ENCODE assay signal across 22 cellular contexts in genomic region chr13:41470187-41470586, GRCh38. TPM values are rescaled to one million over a fixed set of nuclear protein-coding genes. Genes with fewer than 3 reads are reported as not detected.
DNase-seq lines count a peak whose midpoint lies in the region; ATAC-seq lines count a peak whose summit lies in the region.
"Had no signal": no experiment of that assay in that cellular context is flagged by ENCODE, and none has a peak within 500 bp of the region (broad histone marks: within the 10 kb centered on the region; RNA-seq: fewer than 3 reads in every experiment).

No MANE protein-coding gene starts in this region.

- peaks cover 67% of the 10 kb centered on the region for H3K36me3 Mint-ChIP-seq in activated CD4-positive, alpha-beta memory T cell treated with anti-CD3 and anti-CD28 coated beads for 36 hours
- H3K36me3 Mint-ChIP-seq in activated CD4-positive, alpha-beta memory T cell treated with anti-CD3 and anti-CD28 coated beads, Interleukin-2, amount 10 ng/mL, durations not matched to agents 7 days and 5 days (ENCODE audit: low read depth), result peaks cover 80% of the 10 kb centered on the region

- CTCF ChIA-PET in activated CD4-positive, alpha-beta memory T cell treated with anti-CD3 and anti-CD28 coated beads for 36 hours (lab: Charles Lee), result interaction anchor here (1.1 to 5.0 kb wide), 2 partner anchors 11 to 26 kb away, joined by 5 to 38 read pairs; no protein-coding TSS in a partner anchor
- CTCF ChIA-PET in activated CD4-positive, alpha-beta memory T cell treated with anti-CD3 and anti-CD28 coated beads, Interleukin-2, amount 10 ng/mL, durations not matched to agents 7 days and 5 days (lab: Charles Lee), result interaction anchor here (0.6 to 1.3 kb wide), 2 partner anchors 11 to 115 kb away, joined by 4 to 5 read pairs; no protein-coding TSS in a partner anchor

- no peaks in the 10 kb centered on the region for H3K27me3 Mint-ChIP-seq in activated CD4-positive, alpha-beta memory T cell treated with anti-CD3 and anti-CD28 coated beads for 36 hours
- H3K27me3 Mint-ChIP-seq in activated CD4-positive, alpha-beta memory T cell treated with anti-CD3 and anti-CD28 coated beads, Interleukin-2, amount 10 ng/mL, durations not matched to agents 7 days and 5 days, result no peaks in the 10 kb centered on the region

- peaks cover 9% of the 10 kb centered on the region for H3K9me3 Mint-ChIP-seq in activated CD4-positive, alpha-beta memory T cell treated with anti-CD3 and anti-CD28 coated beads for 36 hours
- peaks cover 2% of the 10 kb centered on the region for H3K9me3 Mint-ChIP-seq in activated CD4-positive, alpha-beta memory T cell treated with anti-CD3 and anti-CD28 coated beads, Interleukin-2, amount 10 ng/mL, durations not matched to agents 7 days and 5 days
- H3K9me3 Mint-ChIP-seq: type B pancreatic cell had no signal

- intact Hi-C loops in activated CD4-positive, alpha-beta memory T cell treated with anti-CD3 and anti-CD28 coated beads for 36 hours (cut with micrococcal nuclease), result loop anchor here (1.0 kb wide), 1 partner anchor 28 kb away; no protein-coding TSS in a partner anchor

- DNase-seq in activated CD4-positive, alpha-beta memory T cell treated with anti-CD3 and anti-CD28 coated beads for 36 hours, result peak; percentile 78
- no peak for DNase-seq in activated CD4-positive, alpha-beta memory T cell treated with anti-CD3 and anti-CD28 coated beads, Interleukin-2, amount 10 ng/mL, durations not matched to agents 7 days and 5 days
- peak; percentile 63 to 77 for DNase-seq in activated CD4-positive, alpha-beta T cell treated with anti-CD3 and anti-CD28 coated beads, Interleukin-2, amount 50 U/mL, for 48 hours
- DNase-seq in effector CD8-positive, alpha-beta T cell (lab: John Stamatoyannopoulos, UW), result peak; percentile 12
- peak; percentile 21 to 57 for DNase-seq in stimulated activated CD8-positive, alpha-beta memory T cell treated with anti-CD3 and anti-CD28 coated beads, Interleukin-7, amount 100 ng/mL, for 4 hours (ENCODE audit: low read depth in 2 of 2)
- DNase-seq in putamen (ENCODE audit: low spot score), result no peak
- DNase-seq in NOMO-1 (lab: John Stamatoyannopoulos, UW; ENCODE audit: unreplicated experiment in 2 of 2), result no peak
- DNase-seq: activated CD8-positive, alpha-beta memory T cell treated with anti-CD3 and anti-CD28 coated beads for 24 hours; adrenal gland; DMS79; H7; left ventricle myocardium inferior; NCI-H1930; NCI-H510A treated with DMSO at 0.1 percent for 48 hours; OCI-M1; right lobe of liver; SJCRH30 had no signal

- H3K4me1 Mint-ChIP-seq in activated CD4-positive, alpha-beta memory T cell treated with anti-CD3 and anti-CD28 coated beads for 36 hours (ENCODE audit: low read depth), result peaks cover 69% of the 10 kb centered on the region
- H3K4me1 Mint-ChIP-seq in activated CD4-positive, alpha-beta memory T cell treated with anti-CD3 and anti-CD28 coated beads, Interleukin-2, amount 10 ng/mL, durations not matched to agents 7 days and 5 days, result peaks cover 38% of the 10 kb centered on the region

- no peak for ATAC-seq in HG03342 (IDR thresholded peaks at IDR 0.05; ENCODE audit: unreplicated experiment)
- ATAC-seq: A549, esophagus mucosa, K562, right lobe of liver had no signal

- H3K4me3 Mint-ChIP-seq in activated CD4-positive, alpha-beta memory T cell treated with anti-CD3 and anti-CD28 coated beads for 36 hours, result no peak overlapping the region
- no peak overlapping the region for H3K4me3 Mint-ChIP-seq in activated CD4-positive, alpha-beta memory T cell treated with anti-CD3 and anti-CD28 coated beads, Interleukin-2, amount 10 ng/mL, durations not matched to agents 7 days and 5 days
- H3K4me3 Mint-ChIP-seq: type B pancreatic cell had no signal

- peak overlapping the region; percentile 81 for H3K27ac Mint-ChIP-seq in activated CD4-positive, alpha-beta memory T cell treated with anti-CD3 and anti-CD28 coated beads for 36 hours
- H3K27ac Mint-ChIP-seq in activated CD4-positive, alpha-beta memory T cell treated with anti-CD3 and anti-CD28 coated beads, Interleukin-2, amount 10 ng/mL, durations not matched to agents 7 days and 5 days, result no peak overlapping the region
- H3K27ac Mint-ChIP-seq: type B pancreatic cell had no signal

- POLR2A ChIA-PET in activated CD4-positive, alpha-beta memory T cell treated with anti-CD3 and anti-CD28 coated beads for 36 hours (lab: Charles Lee), result interaction anchor here (1.0 to 2.0 kb wide), 3 partner anchors 11 to 85 kb away, joined by 4 to 15 read pairs (median 5); no protein-coding TSS in a partner anchor
- POLR2A ChIA-PET in activated CD4-positive, alpha-beta memory T cell treated with anti-CD3 and anti-CD28 coated beads, Interleukin-2, amount 10 ng/mL, durations not matched to agents 7 days and 5 days (lab: Charles Lee), result interaction anchor here (2.1 kb wide), 1 partner anchor 11 kb away, joined by 10 read pairs; no protein-coding TSS in a partner anchor

RNA-seq across cellular contexts. Expression of gene RGCC, which starts 12.8 kb away (rescaled TPM):
- 10 to 100 TPM; 94.8 to 96.8 TPM for total RNA-seq in activated CD4-positive, alpha-beta memory T cell treated with anti-CD3 and anti-CD28 coated beads for 36 hours
- total RNA-seq in activated CD4-positive, alpha-beta memory T cell treated with anti-CD3 and anti-CD28 coated beads, Interleukin-2, amount 10 ng/mL, durations not matched to agents 7 days and 5 days, result 10 to 100 TPM; 58.0 to 62.4 TPM
- total RNA-seq: SJCRH30 had no signal

Comparison
In these comparisons a context has a peak if more than half of its experiments do, and no peak if none do; other contexts are left out.
1. DNase-seq: peak in activated CD4-positive, alpha-beta memory T cell treated with anti-CD3 and anti-CD28 coated beads for 36 hours (single experiment), activated CD4-positive, alpha-beta T cell treated with anti-CD3 and anti-CD28 coated beads, Interleukin-2, amount 50 U/mL, for 48 hours (2 of 2), effector CD8-positive, alpha-beta T cell (single experiment) and stimulated activated CD8-positive, alpha-beta memory T cell treated with anti-CD3 and anti-CD28 coated beads, Interleukin-7, amount 100 ng/mL, for 4 hours (2 of 2); none in activated CD4-positive, alpha-beta memory T cell treated with anti-CD3 and anti-CD28 coated beads, Interleukin-2, amount 10 ng/mL, durations not matched to agents 7 days and 5 days (single experiment), putamen (single experiment) and NOMO-1 (0 of 2).